Comparison of ENCODE assay signal across 9 cellular contexts in the genomic region with DNA sequence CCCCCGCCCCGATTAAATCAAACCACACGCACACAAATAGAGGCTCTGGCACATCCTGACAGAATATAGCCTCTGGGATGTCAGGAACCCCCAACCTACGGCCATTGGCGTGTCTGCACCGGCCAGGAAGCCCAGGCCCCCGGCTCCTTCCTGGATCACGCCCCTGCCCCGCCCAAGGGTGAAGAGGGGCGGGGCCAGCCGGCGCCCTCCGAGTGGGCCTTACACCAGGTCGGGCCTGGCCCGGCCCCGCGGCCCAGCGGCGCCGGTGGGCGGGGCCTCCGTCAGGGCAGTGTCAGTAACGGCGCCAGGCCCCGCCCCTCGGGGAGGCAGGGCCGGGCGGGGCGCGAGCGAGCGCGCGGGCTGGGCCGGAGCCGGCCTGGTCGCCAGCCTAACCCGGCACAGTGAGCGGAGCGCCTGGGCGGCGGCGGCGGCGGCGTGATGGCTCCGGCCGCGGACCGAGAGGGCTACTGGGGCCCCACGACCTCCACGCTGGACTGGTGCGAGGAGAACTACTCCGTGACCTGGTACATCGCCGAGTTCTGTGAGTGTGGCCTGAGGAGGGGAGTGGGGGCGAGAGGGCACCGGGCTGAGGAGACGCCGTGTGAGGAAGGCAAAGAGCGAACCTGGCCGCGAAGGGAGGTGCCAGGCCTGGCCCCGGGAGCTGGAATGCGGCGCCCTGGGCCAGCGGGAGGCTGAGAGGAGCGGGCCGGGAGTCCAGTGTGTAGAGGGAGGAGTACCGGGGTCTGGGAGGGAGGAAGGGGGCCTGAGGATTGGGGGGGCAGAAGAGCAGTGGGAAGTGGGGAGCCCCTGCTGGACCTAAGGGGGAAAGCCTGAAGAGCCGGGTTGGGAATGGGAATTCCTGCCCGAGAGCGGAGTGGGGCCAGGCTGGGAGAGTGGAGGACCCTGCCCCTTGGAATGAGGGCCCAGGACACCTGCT. TPM values are rescaled to one million over a fixed set of nuclear protein-coding genes. Genes with fewer than 3 reads are reported as not detected.
DNase-seq lines count a peak whose midpoint lies in the region; ATAC-seq, FAIRE-seq and TF ChIP-seq lines count a peak whose summit lies in the region.
"Had no signal": no experiment of that assay in that cellular context is flagged by ENCODE, and none has a peak within 500 bp of the region (broad histone marks: within the 10 kb centered on the region; RNA-seq: fewer than 3 reads in every experiment).

A gene (plus strand): TSS at position 380 of the 937 bp plus-strand sequence. CDS start 59 bp downstream, at position 439.

- ATAC-seq in HG02938 (IDR thresholded peaks at IDR 0.05; ENCODE audit: unreplicated experiment) (peak; percentile 84), sciatic nerve (peak; percentile 98)

- H3K79me2 ChIP-seq in astrocyte (ENCODE audit: insufficient read depth, low read length): peaks cover 21% of the 10 kb centered on the region

- no peaks in the 10 kb centered on the region for H3K36me3 ChIP-seq in astrocyte (ENCODE audit: insufficient read depth, low read length)

- H3K4me2 ChIP-seq in astrocyte (ENCODE audit: low read length): peak within 1 kb of the TSS; percentile 89

- peak within 1 kb of the TSS; percentile 95 for H3K9ac ChIP-seq in astrocyte (ENCODE audit: low read length)

- no peaks in the 10 kb centered on the region for H3K27me3 Mint-ChIP-seq in astrocyte (ENCODE audit: low read depth, unreplicated experiment)

- no peaks in the 10 kb centered on the region for H3K27me3 ChIP-seq in astrocyte (ENCODE audit: insufficient read depth, low read length)

- H3K4me3 ChIP-seq in astrocyte (ENCODE audit: insufficient read depth, low read depth, low read length): peak within 1 kb of the TSS; percentile 88

- no peak for TF ChIP-seq CTCF in astrocyte (IDR thresholded peaks at IDR 0.05; ENCODE audit: insufficient read depth, low read depth, low read length)

- no peaks in the 10 kb centered on the region for H3K36me3 Mint-ChIP-seq in astrocyte (ENCODE audit: low read depth, unreplicated experiment)

- H3K4me1 Mint-ChIP-seq in astrocyte (ENCODE audit: low read depth, unreplicated experiment): peaks cover 7% of the 10 kb centered on the region

- peak within 1 kb of the TSS; percentile 89 for H3K27ac Mint-ChIP-seq in astrocyte (ENCODE audit: unreplicated experiment)

- intact Hi-C loops in sciatic nerve (cut with DNase I): no loop called here

- FAIRE-seq in astrocyte (lab: Jason Lieb, UNC): no peak
- FAIRE-seq: A204.1 had no signal

- peak; percentile 80 for DNase-seq in NCI-H1436 (lab: John Stamatoyannopoulos, UW)
- DNase-seq in NCI-H1436 treated with DMSO at 0.1 percent for 48 hours (lab: John Stamatoyannopoulos, UW): no peak
- peak; percentile 67 to 85 for DNase-seq in NCI-H187 (lab: John Stamatoyannopoulos, UW)
- peak; percentile 67 for DNase-seq in T-helper 22 cell (ENCODE audit: low read depth)
- DNase-seq in astrocyte (ENCODE audit: low read depth): peak; percentile 62
- peak; percentile 80 to 83 for DNase-seq in hippocampal formation (lab: John Stamatoyannopoulos, UW)
- DNase-seq in sciatic nerve (ENCODE audit: low spot score): peak; percentile 93

- peak within 1 kb of the TSS; percentile 97 for H2AFZ ChIP-seq in astrocyte (ENCODE audit: low read depth, low read length)

- peak within 1 kb of the TSS; percentile 75 for H3K27ac ChIP-seq in astrocyte (ENCODE audit: low read depth, low read length)

- H3K9me3 Mint-ChIP-seq in astrocyte (ENCODE audit: unreplicated experiment): peaks cover 2% of the 10 kb centered on the region

- peaks cover 7% of the 10 kb centered on the region for H4K20me1 ChIP-seq in astrocyte (ENCODE audit: insufficient read depth, low read length)

- peak within 1 kb of the TSS; percentile 92 for H3K4me3 Mint-ChIP-seq in astrocyte (ENCODE audit: unreplicated experiment)

- H3K4me1 ChIP-seq in astrocyte (ENCODE audit: insufficient read depth, low read length): peaks cover 12% of the 10 kb centered on the region

- H3K9me3 ChIP-seq in astrocyte (ENCODE audit: insufficient read depth, low read depth, low read length): no peaks in the 10 kb centered on the region

RNA-seq across cellular contexts. Expression of the gene that starts here (rescaled TPM):
- total RNA-seq in astrocyte (14.9 and 17.3 TPM in 2 replicates), sciatic nerve (56.7 TPM)
